Comparison of ENCODE assay signal across 11 cellular contexts in genomic region chr11:96097844-96098421, GRCh38.
DNase-seq lines count a peak whose midpoint lies in the region; ATAC-seq and TF ChIP-seq lines count a peak whose summit lies in the region.
"Had no signal": no experiment of that assay in that cellular context is flagged by ENCODE, and none has a peak within 500 bp of the region (broad histone marks: within the 10 kb centered on the region; RNA-seq: fewer than 3 reads in every experiment).

No MANE protein-coding gene starts in this region.

- H3K4me3 ChIP-seq in CD8-positive, alpha-beta T cell (ENCODE audit: low read depth, low read length): no peak overlapping the region
- H3K4me3 ChIP-seq in SJSA1 (no peak overlapping the region), gastroesophageal sphincter (no peak overlapping the region)

- no peak for DNase-seq in CD8-positive, alpha-beta T cell
- no peak for DNase-seq in SJSA1 (ENCODE audit: low read depth in 1 of 2, low spot score in 2 of 2)
- DNase-seq in progenitor cell of endocrine pancreas (ENCODE audit: low spot score, unreplicated experiment): no peak
- DNase-seq in NCI-H526 (lab: John Stamatoyannopoulos, UW): no peak
- DNase-seq in stimulated activated naive CD8-positive, alpha-beta T cell treated with anti-CD3 and anti-CD28 coated beads, Interleukin-15, amount 100 ng/mL, for 72 hours: no peak
- DNase-seq: activated CD8-positive, alpha-beta memory T cell treated with anti-CD3 and anti-CD28 coated beads for 24 hours; Kasumi-1 had no signal

- ATAC-seq in CD8-positive, alpha-beta T cell: no peak
- ATAC-seq in gastroesophageal sphincter (no peak), HG03442 (IDR thresholded peaks at IDR 0.05; ENCODE audit: unreplicated experiment) (no peak)
- no peak for ATAC-seq in activated CD4-positive, CD25-positive, alpha-beta regulatory T cell treated with anti-CD3 and anti-CD28 coated beads, Interleukin-2, amount 50 U/mL, for 24 hours
- no peak for ATAC-seq in stimulated activated naive CD8-positive, alpha-beta T cell treated with anti-CD3 and anti-CD28 coated beads, Interleukin-15, amount 100 ng/mL, for 72 hours

- TF ChIP-seq EP300 in gastroesophageal sphincter (IDR thresholded peaks at IDR 0.05): no peak

- H3K36me3 ChIP-seq in CD8-positive, alpha-beta T cell (ENCODE audit: insufficient read depth, low read length): peaks cover 2% of the 10 kb centered on the region
- H3K36me3 ChIP-seq in SJSA1 (no peaks in the 10 kb centered on the region), gastroesophageal sphincter (peaks cover 0 to 3% of the 10 kb centered on the region in 2 donors)

- POLR2A ChIA-PET in CD8-positive, alpha-beta T cell (lab: Charles Lee): interaction anchor here (1.0 kb wide), 1 partner anchor 11 kb away, joined by 3 read pairs; no protein-coding TSS in a partner anchor

- TF ChIP-seq CTCF in CD8-positive, alpha-beta T cell (IDR thresholded peaks at IDR 0.05): no peak
- TF ChIP-seq CTCF in gastroesophageal sphincter (IDR thresholded peaks at IDR 0.05) (no peak), progenitor cell of endocrine pancreas (IDR thresholded peaks at IDR 0.05; ENCODE audit: unreplicated experiment) (no peak)

- H3K9me3 ChIP-seq in CD8-positive, alpha-beta T cell (ENCODE audit: low read length): no peaks in the 10 kb centered on the region
- no peaks in the 10 kb centered on the region for H3K9me3 ChIP-seq in SJSA1 (replicated peaks)
- no peaks in the 10 kb centered on the region for H3K9me3 ChIP-seq in gastroesophageal sphincter

- CTCF ChIA-PET in CD8-positive, alpha-beta T cell (lab: Charles Lee): no interaction called here

- H3K4me1 Mint-ChIP-seq in CD8-positive, alpha-beta T cell (ENCODE audit: low read depth): peaks cover 68% of the 10 kb centered on the region
- peaks cover 61% of the 10 kb centered on the region for H3K4me1 Mint-ChIP-seq in progenitor cell of endocrine pancreas (ENCODE audit: low read depth)
- peaks cover 51% of the 10 kb centered on the region for H3K4me1 Mint-ChIP-seq in stimulated activated naive CD8-positive, alpha-beta T cell treated with anti-CD3 and anti-CD28 coated beads, Interleukin-15, amount 100 ng/mL, for 72 hours

- H3K36me3 Mint-ChIP-seq in CD8-positive, alpha-beta T cell: peaks cover 38% of the 10 kb centered on the region
- peaks cover 5% of the 10 kb centered on the region for H3K36me3 Mint-ChIP-seq in progenitor cell of endocrine pancreas (ENCODE audit: insufficient read depth)

- no peaks in the 10 kb centered on the region for H3K27me3 ChIP-seq in CD8-positive, alpha-beta T cell (ENCODE audit: insufficient read depth, low read length)
- H3K27me3 ChIP-seq in SJSA1 (replicated peaks) (no peaks in the 10 kb centered on the region), gastroesophageal sphincter (no peaks in the 10 kb centered on the region)

- no peak for TF ChIP-seq POLR2A in gastroesophageal sphincter (IDR thresholded peaks at IDR 0.05)

- no peak overlapping the region for H3K4me3 Mint-ChIP-seq in CD8-positive, alpha-beta T cell
- no peak overlapping the region for H3K4me3 Mint-ChIP-seq in progenitor cell of endocrine pancreas (ENCODE audit: low read depth)
- no peak overlapping the region for H3K4me3 Mint-ChIP-seq in stimulated activated naive CD8-positive, alpha-beta T cell treated with anti-CD3 and anti-CD28 coated beads, Interleukin-15, amount 100 ng/mL, for 72 hours

- no peaks in the 10 kb centered on the region for H3K27me3 Mint-ChIP-seq in CD8-positive, alpha-beta T cell (ENCODE audit: low read depth)
- H3K27me3 Mint-ChIP-seq in progenitor cell of endocrine pancreas: no peaks in the 10 kb centered on the region
- no peaks in the 10 kb centered on the region for H3K27me3 Mint-ChIP-seq in stimulated activated naive CD8-positive, alpha-beta T cell treated with anti-CD3 and anti-CD28 coated beads, Interleukin-15, amount 100 ng/mL, for 72 hours

- 74 to 83% methylated on average over 3 of the region's 4 CpGs for WGBS in gastroesophageal sphincter (ENCODE audit: low coverage in 1 of 2), 2 donors

- H3K27ac ChIP-seq in CD8-positive, alpha-beta T cell (ENCODE audit: low read depth, low read length): no peak overlapping the region
- H3K27ac ChIP-seq in SJSA1 (peak overlapping the region; percentile 54; the same call in 1 of the 2 replicates), gastroesophageal sphincter (peak overlapping the region in 3 of 4 donors; percentile 16 to 68 (median 60))
- H3K27ac ChIP-seq: C4-2B had no signal

- H3K9me3 Mint-ChIP-seq in CD8-positive, alpha-beta T cell: no peaks in the 10 kb centered on the region
- H3K9me3 Mint-ChIP-seq in progenitor cell of endocrine pancreas (ENCODE audit: low read depth): no peaks in the 10 kb centered on the region
- peaks cover 0 to 3% of the 10 kb centered on the region in 2 donors for H3K9me3 Mint-ChIP-seq in stimulated activated naive CD8-positive, alpha-beta T cell treated with anti-CD3 and anti-CD28 coated beads, Interleukin-15, amount 100 ng/mL, for 72 hours

- H3K27ac Mint-ChIP-seq in CD8-positive, alpha-beta T cell: peak overlapping the region; percentile 70
- peak overlapping the region; percentile 94 for H3K27ac Mint-ChIP-seq in progenitor cell of endocrine pancreas
- H3K27ac Mint-ChIP-seq in stimulated activated naive CD8-positive, alpha-beta T cell treated with anti-CD3 and anti-CD28 coated beads, Interleukin-15, amount 100 ng/mL, for 72 hours: peak overlapping the region in 1 of 2 donors; percentile 20

- no peaks in the 10 kb centered on the region for H3K4me1 ChIP-seq in CD8-positive, alpha-beta T cell (ENCODE audit: insufficient read depth, low read length)
- H3K4me1 ChIP-seq in SJSA1 (replicated peaks) (peaks cover 34% of the 10 kb centered on the region), gastroesophageal sphincter (peaks cover 2 to 35% (median 12%) of the 10 kb centered on the region in 3 donors)

- intact Hi-C loops in CD8-positive, alpha-beta T cell (cut with DNase I, micrococcal nuclease): loop anchor here in 1 of 2 experiments (5.0 kb wide), 1 partner anchor 39 kb away; no protein-coding TSS in a partner anchor
